26 cellular contexts compared by ENCODE assay signal in genomic region chr3:85554153-85554552, GRCh38.
"Had no signal": no experiment of that assay in that cellular context is flagged by ENCODE, and none has a peak within 500 bp of the region (broad histone marks: within the 10 kb centered on the region; RNA-seq: fewer than 3 reads in every experiment).

No MANE protein-coding gene starts in this region.

- H3K4me1 ChIP-seq: esophagus muscularis mucosa, foreskin keratinocyte, heart right ventricle, left lung, psoas muscle, sigmoid colon, testis, tibial artery had no signal

- H3K27ac Mint-ChIP-seq: mesothelial cell of epicardium; naive thymus-derived CD4-positive, alpha-beta T cell; nephron; stimulated activated effector memory CD8-positive, alpha-beta T cell treated with anti-CD3 and anti-CD28 coated beads, Interleukin-12 subunit alpha, Interleukin-12 subunit beta, amount 100 ng/mL, for 72 hours; type B pancreatic cell had no signal

- ATAC-seq: foreskin keratinocyte; heart right ventricle; left cardiac atrium; left lung; naive thymus-derived CD4-positive, alpha-beta T cell; psoas muscle; right cardiac atrium; stimulated activated effector memory CD8-positive, alpha-beta T cell treated with anti-CD3 and anti-CD28 coated beads, Interleukin-12 subunit alpha, Interleukin-12 subunit beta, amount 100 ng/mL, for 72 hours; stimulated activated naive CD8-positive, alpha-beta T cell treated with anti-CD3 and anti-CD28 coated beads, Interleukin-15, Interleukin-2, amounts not matched to agents 100 U/mL and 50 U/mL, for 24 hours had no signal

- DNase-seq: central memory CD4-positive, alpha-beta T cell; dorsolateral prefrontal cortex; effector CD4-positive, alpha-beta T cell; foreskin keratinocyte; glutamatergic neuron; heart right ventricle; hypothalamus; left cardiac atrium; left lung; mesenchymal stem cell; naive thymus-derived CD4-positive, alpha-beta T cell; nucleus accumbens; psoas muscle; right cardiac atrium; sigmoid colon; stimulated activated CD4-positive, alpha-beta T cell treated with anti-CD3 and anti-CD28 coated beads, Interleukin-2, amount 100 ng/mL, for 24 hours; stimulated activated CD4-positive, alpha-beta T cell treated with anti-CD3 and anti-CD28 coated beads, Interleukin-4, amount 100 ng/mL, for 24 hours; stimulated activated naive CD8-positive, alpha-beta T cell treated with anti-CD3 and anti-CD28 coated beads, Interleukin-15, Interleukin-2, amounts not matched to agents 100 U/mL and 50 U/mL, for 24 hours; substantia nigra; testis; tibial artery had no signal

- H3K27ac ChIP-seq: dorsolateral prefrontal cortex, esophagus muscularis mucosa, foreskin keratinocyte, heart right ventricle, left lung, psoas muscle, sigmoid colon, testis, tibial artery had no signal

- H3K4me3 ChIP-seq: dorsolateral prefrontal cortex, esophagus muscularis mucosa, heart right ventricle, left lung, psoas muscle, sigmoid colon, testis, tibial artery had no signal

- H3K36me3 ChIP-seq: esophagus muscularis mucosa, heart right ventricle, left lung, sigmoid colon, tibial artery had no signal

- H3K9me3 Mint-ChIP-seq: mesothelial cell of epicardium, nephron, type B pancreatic cell had no signal

- H3K27me3 Mint-ChIP-seq: naive thymus-derived CD4-positive, alpha-beta T cell; type B pancreatic cell had no signal

- H3K27me3 ChIP-seq: dorsolateral prefrontal cortex, esophagus muscularis mucosa, foreskin keratinocyte, heart right ventricle, left lung, sigmoid colon, testis, tibial artery had no signal

- H3K36me3 Mint-ChIP-seq: mesothelial cell of epicardium; naive thymus-derived CD4-positive, alpha-beta T cell; stimulated activated effector memory CD8-positive, alpha-beta T cell treated with anti-CD3 and anti-CD28 coated beads, Interleukin-12 subunit alpha, Interleukin-12 subunit beta, amount 100 ng/mL, for 72 hours; type B pancreatic cell had no signal

- H3K4me3 Mint-ChIP-seq: mesothelial cell of epicardium; naive thymus-derived CD4-positive, alpha-beta T cell; nephron; stimulated activated effector memory CD8-positive, alpha-beta T cell treated with anti-CD3 and anti-CD28 coated beads, Interleukin-12 subunit alpha, Interleukin-12 subunit beta, amount 100 ng/mL, for 72 hours; type B pancreatic cell had no signal

- H3K4me1 Mint-ChIP-seq: mesothelial cell of epicardium; naive thymus-derived CD4-positive, alpha-beta T cell; nephron; stimulated activated effector memory CD8-positive, alpha-beta T cell treated with anti-CD3 and anti-CD28 coated beads, Interleukin-12 subunit alpha, Interleukin-12 subunit beta, amount 100 ng/mL, for 72 hours had no signal

- H3K9me3 ChIP-seq: esophagus muscularis mucosa, heart right ventricle, left lung, psoas muscle, sigmoid colon, testis, tibial artery had no signal
